18 cellular contexts compared by ENCODE assay signal in the genomic region with DNA sequence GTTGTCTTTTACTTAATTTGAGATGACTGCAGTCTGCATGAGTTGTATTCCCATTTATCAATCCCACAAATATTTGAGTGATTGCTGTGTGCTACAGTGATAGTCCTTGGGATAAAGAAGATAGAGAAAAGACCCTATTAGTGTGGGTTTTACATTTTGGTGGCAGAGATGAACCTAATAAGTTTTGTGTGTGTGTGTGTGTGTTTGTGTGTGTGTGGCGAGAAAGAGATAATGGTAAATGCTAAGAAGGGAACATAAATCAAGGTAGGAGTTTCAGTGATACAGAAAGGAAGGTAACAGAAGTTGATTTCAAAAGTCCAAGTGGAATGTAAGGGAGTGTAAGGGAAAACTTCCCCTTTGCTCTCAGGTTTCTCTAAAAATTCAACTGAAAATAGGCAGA. TPM values are rescaled to one million over a fixed set of nuclear protein-coding genes. Genes with fewer than 3 reads are reported as not detected.
A peak's percentile ranks its signal among the peaks of the same experiment; 100 is the strongest.
DNase-seq lines count a peak whose midpoint lies in the region; ATAC-seq and TF ChIP-seq lines count a peak whose summit lies in the region.
"Had no signal": no experiment of that assay in that cellular context is flagged by ENCODE, and none has a peak within 500 bp of the region (broad histone marks: within the 10 kb centered on the region; RNA-seq: fewer than 3 reads in every experiment).

No MANE protein-coding gene starts in this region.

- H3K27me3 ChIP-seq in breast epithelium, result no peaks in the 10 kb centered on the region
- H3K27me3 ChIP-seq: sigmoid colon had no signal

- TF ChIP-seq CTCF in MCF 10A (IDR thresholded peaks at IDR 0.05; ENCODE audit: unreplicated experiment) (no peak), breast epithelium (IDR thresholded peaks at IDR 0.05) (no peak), endothelial cell (IDR thresholded peaks at IDR 0.05; ENCODE audit: unreplicated experiment) (no peak), type B pancreatic cell (conservative IDR thresholded peaks at IDR 0.05) (no peak), foreskin fibroblast (IDR thresholded peaks at IDR 0.05; ENCODE audit: low read depth, low read length) (no peak)

- DNase-seq in MCF 10A (ENCODE audit: unreplicated experiment) (no peak), breast epithelium (ENCODE audit: low spot score in 2 of 2) (no peak), endothelial cell (ENCODE audit: low spot score) (no peak), type B pancreatic cell (ENCODE audit: extremely low spot score, unreplicated experiment) (no peak), foreskin fibroblast (no peak), AML-193 (lab: John Stamatoyannopoulos, UW) (no peak)
- no peak for DNase-seq in activated CD4-positive, alpha-beta memory T cell treated with anti-CD3 and anti-CD28 coated beads, Interleukin-2, amount 10 ng/mL, durations not matched to agents 7 days and 5 days
- DNase-seq: activated CD4-positive, alpha-beta T cell treated with anti-CD3 and anti-CD28 coated beads, Interleukin-2, amount 50 U/mL, for 48 hours; islet precursor cell; mesenchymal stem cell; NCI-H187 treated with DMSO at 0.1 percent for 48 hours; NCI-H526; occipital lobe; SIG-M5; sigmoid colon; stimulated activated CD4-positive, alpha-beta T cell treated with anti-CD3 and anti-CD28 coated beads, Interleukin-1b, Interleukin-23, amount 100 ng/mL, for 48 hours; substantia nigra had no signal

- POLR2A ChIA-PET in MCF 10A (lab: Yijun Ruan, JAX), result interaction anchor here (1.3 kb wide), 1 partner anchor 15 kb away, joined by 4 read pairs; no protein-coding TSS in a partner anchor
- POLR2A ChIA-PET in activated CD4-positive, alpha-beta memory T cell treated with anti-CD3 and anti-CD28 coated beads, Interleukin-2, amount 10 ng/mL, durations not matched to agents 7 days and 5 days (lab: Charles Lee), result interaction anchor here (4.0 kb wide), 1 partner anchor 8 kb away, joined by 35 read pairs; no protein-coding TSS in a partner anchor

- H3K36me3 Mint-ChIP-seq in MCF 10A (ENCODE audit: insufficient read depth, unreplicated experiment) (peaks cover 71% of the 10 kb centered on the region), endothelial cell (ENCODE audit: low read depth, unreplicated experiment) (peaks cover 15% of the 10 kb centered on the region), type B pancreatic cell (peaks cover 7% of the 10 kb centered on the region)
- H3K36me3 Mint-ChIP-seq in activated CD4-positive, alpha-beta memory T cell treated with anti-CD3 and anti-CD28 coated beads, Interleukin-2, amount 10 ng/mL, durations not matched to agents 7 days and 5 days (ENCODE audit: low read depth), result peaks cover 49% of the 10 kb centered on the region

- CTCF ChIA-PET in MCF 10A (lab: Yijun Ruan, JAX), result no interaction called here
- CTCF ChIA-PET in activated CD4-positive, alpha-beta memory T cell treated with anti-CD3 and anti-CD28 coated beads, Interleukin-2, amount 10 ng/mL, durations not matched to agents 7 days and 5 days (lab: Charles Lee), result interaction anchor here (1.5 kb wide), 1 partner anchor 9 kb away, joined by 3 read pairs; no protein-coding TSS in a partner anchor

- peaks cover 6 to 8% of the 10 kb centered on the region in 2 donors for H3K4me1 ChIP-seq in breast epithelium

- H3K4me1 Mint-ChIP-seq in MCF 10A (ENCODE audit: insufficient read depth, unreplicated experiment) (peaks cover 23% of the 10 kb centered on the region), endothelial cell (ENCODE audit: unreplicated experiment) (peaks cover 11% of the 10 kb centered on the region), type B pancreatic cell (ENCODE audit: unreplicated experiment) (peaks cover 13% of the 10 kb centered on the region)
- peaks cover 41% of the 10 kb centered on the region for H3K4me1 Mint-ChIP-seq in activated CD4-positive, alpha-beta memory T cell treated with anti-CD3 and anti-CD28 coated beads, Interleukin-2, amount 10 ng/mL, durations not matched to agents 7 days and 5 days

- H3K27ac Mint-ChIP-seq in MCF 10A (ENCODE audit: low read depth, unreplicated experiment) (peak overlapping the region; percentile 7), endothelial cell (ENCODE audit: unreplicated experiment) (no peak overlapping the region), type B pancreatic cell (peak overlapping the region; percentile 1)
- peak overlapping the region; percentile 9 for H3K27ac Mint-ChIP-seq in activated CD4-positive, alpha-beta memory T cell treated with anti-CD3 and anti-CD28 coated beads, Interleukin-2, amount 10 ng/mL, durations not matched to agents 7 days and 5 days

- H3K4me3 ChIP-seq in breast epithelium, result no peak overlapping the region
- H3K4me3 ChIP-seq in foreskin fibroblast (ENCODE audit: low read depth in 1 of 2, low read length in 2 of 2), result no peak overlapping the region
- H3K4me3 ChIP-seq: sigmoid colon had no signal

- ATAC-seq in HG03457 (IDR thresholded peaks at IDR 0.05; ENCODE audit: unreplicated experiment), result no peak

- no peak overlapping the region for H3K27ac ChIP-seq in breast epithelium
- H3K27ac ChIP-seq: sigmoid colon had no signal

- no peaks in the 10 kb centered on the region for H3K9me3 ChIP-seq in breast epithelium
- H3K9me3 ChIP-seq: sigmoid colon had no signal

- no peaks in the 10 kb centered on the region for H3K9me3 Mint-ChIP-seq in MCF 10A (ENCODE audit: unreplicated experiment)
- H3K9me3 Mint-ChIP-seq in activated CD4-positive, alpha-beta memory T cell treated with anti-CD3 and anti-CD28 coated beads, Interleukin-2, amount 10 ng/mL, durations not matched to agents 7 days and 5 days, result no peaks in the 10 kb centered on the region
- H3K9me3 Mint-ChIP-seq in endothelial cell (ENCODE audit: unreplicated experiment), result no peaks in the 10 kb centered on the region
- H3K9me3 Mint-ChIP-seq in type B pancreatic cell, result no peaks in the 10 kb centered on the region

- no peak for TF ChIP-seq POLR2A in breast epithelium (IDR thresholded peaks at IDR 0.05)

- intact Hi-C loops in MCF 10A (cut with micrococcal nuclease), result no loop called here
- intact Hi-C loops in breast epithelium (cut with DNase I; ENCODE audit: low total_unique reads), result no loop called here

- no peaks in the 10 kb centered on the region for H3K36me3 ChIP-seq in breast epithelium

- H3K4me3 Mint-ChIP-seq in MCF 10A (ENCODE audit: unreplicated experiment) (peak overlapping the region; percentile 45), endothelial cell (ENCODE audit: unreplicated experiment) (peak overlapping the region; percentile 1), type B pancreatic cell (peak overlapping the region; percentile 64)
- peak overlapping the region; percentile 28 for H3K4me3 Mint-ChIP-seq in activated CD4-positive, alpha-beta memory T cell treated with anti-CD3 and anti-CD28 coated beads, Interleukin-2, amount 10 ng/mL, durations not matched to agents 7 days and 5 days

- H3K27me3 Mint-ChIP-seq in MCF 10A (ENCODE audit: insufficient read depth, unreplicated experiment) (no peaks in the 10 kb centered on the region), endothelial cell (ENCODE audit: unreplicated experiment) (peaks cover 11% of the 10 kb centered on the region), type B pancreatic cell (no peaks in the 10 kb centered on the region)
- no peaks in the 10 kb centered on the region for H3K27me3 Mint-ChIP-seq in activated CD4-positive, alpha-beta memory T cell treated with anti-CD3 and anti-CD28 coated beads, Interleukin-2, amount 10 ng/mL, durations not matched to agents 7 days and 5 days

- no TSS peak for BruUV-seq in MCF 10A (replicated peaks; lab: Mats Ljungman, UMichigan)

RNA-seq across cellular contexts. Expression of gene DDX55, which starts 2.6 kb away (rescaled TPM):
- total RNA-seq in MCF 10A (2022) (28.4 and 30.5 TPM in 2 replicates), breast epithelium (10 to 100 TPM; 17.3 to 36.4 (median 19.7) TPM), endothelial cell (ENCODE audit: unreplicated experiment) (16.8 TPM), type B pancreatic cell (ENCODE audit: low replicate concordance) (26.0 and 32.5 TPM in 2 replicates)
- 10 to 100 TPM; 26.8 to 26.9 TPM for total RNA-seq in activated CD4-positive, alpha-beta memory T cell treated with anti-CD3 and anti-CD28 coated beads, Interleukin-2, amount 10 ng/mL, durations not matched to agents 7 days and 5 days

RNA-seq across cellular contexts. Expression of gene TMED2, which starts 15.0 kb away (rescaled TPM):
- 302 and 327 TPM in 2 replicates for total RNA-seq in MCF 10A (2022)
- total RNA-seq in breast epithelium, result 100 to 1,000 TPM; 137 to 153 (median 152) TPM
- 100 to 1,000 TPM; 166 to 167 TPM for total RNA-seq in activated CD4-positive, alpha-beta memory T cell treated with anti-CD3 and anti-CD28 coated beads, Interleukin-2, amount 10 ng/mL, durations not matched to agents 7 days and 5 days
- total RNA-seq in endothelial cell (ENCODE audit: unreplicated experiment), result 167 TPM
- 202 and 320 TPM in 2 replicates for total RNA-seq in type B pancreatic cell (ENCODE audit: low replicate concordance)

RNA-seq across cellular contexts. Expression of gene EIF2B1, which starts 34.2 kb away (rescaled TPM):
- 38.9 and 47.3 TPM in 2 replicates for total RNA-seq in MCF 10A (2022)
- total RNA-seq in breast epithelium, result 100 to 1,000 TPM; 133 to 162 (median 147) TPM
- total RNA-seq in activated CD4-positive, alpha-beta memory T cell treated with anti-CD3 and anti-CD28 coated beads, Interleukin-2, amount 10 ng/mL, durations not matched to agents 7 days and 5 days, result 10 to 100 TPM; 55.9 to 57.0 TPM
- 52.0 TPM for total RNA-seq in endothelial cell (ENCODE audit: unreplicated experiment)
- total RNA-seq in type B pancreatic cell (ENCODE audit: low replicate concordance), result 49.9 and 56.5 TPM in 2 replicates

RNA-seq across cellular contexts. Expression of gene GTF2H3, which starts 34.3 kb away (rescaled TPM):
- total RNA-seq in MCF 10A (2022), result 76.9 and 85.0 TPM in 2 replicates
- 10 to 100 TPM; 13.0 to 28.1 (median 23.3) TPM for total RNA-seq in breast epithelium
- total RNA-seq in activated CD4-positive, alpha-beta memory T cell treated with anti-CD3 and anti-CD28 coated beads, Interleukin-2, amount 10 ng/mL, durations not matched to agents 7 days and 5 days, result 10 to 100 TPM; 36.6 to 40.3 TPM
- 23.1 TPM for total RNA-seq in endothelial cell (ENCODE audit: unreplicated experiment)
- total RNA-seq in type B pancreatic cell (ENCODE audit: low replicate concordance), result 32.0 and 33.6 TPM in 2 replicates

Comparison
In these comparisons a context has a peak if more than half of its experiments do, and no peak if none do; other contexts are left out.
1. H3K4me3 Mint-ChIP-seq: peak in every context shown above with its lines; median percentile 64 in type B pancreatic cell; 45 in MCF 10A; 28 in activated CD4-positive, alpha-beta memory T cell treated with anti-CD3 and anti-CD28 coated beads, Interleukin-2, amount 10 ng/mL, durations not matched to agents 7 days and 5 days; 1 in endothelial cell.